In the genomic region with DNA sequence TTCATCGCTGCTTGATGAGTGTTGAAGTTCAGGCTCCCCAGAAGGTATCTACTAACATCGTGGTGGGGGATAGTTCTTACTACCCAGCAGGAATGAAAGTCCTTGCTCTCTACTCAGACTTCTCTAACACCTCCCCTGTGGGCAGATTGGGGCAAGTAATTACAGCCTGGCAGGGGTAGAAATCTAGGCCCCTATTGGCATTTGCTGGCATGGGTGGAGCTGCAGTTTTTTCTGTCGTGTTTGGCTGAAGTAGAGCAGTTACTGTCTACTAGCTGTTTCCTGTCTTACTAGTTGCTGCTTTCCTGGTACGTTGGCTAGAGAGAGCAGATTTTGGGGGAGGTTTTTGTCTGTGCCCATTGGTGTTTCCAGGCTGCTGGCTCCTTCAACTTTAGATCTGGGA, we compare ENCODE assay signal across 17 cellular contexts.
"Had no signal": no experiment of that assay in that cellular context is flagged by ENCODE, and none has a peak within 500 bp of the region (broad histone marks: within the 10 kb centered on the region; RNA-seq: fewer than 3 reads in every experiment).

No MANE protein-coding gene starts in this region.

- DNase-seq: activated gamma-delta T cell; aorta; erythroblast; foreskin keratinocyte; immature natural killer cell; lower lobe of right lung; naive B cell; ovary; right cardiac atrium; stimulated activated CD4-positive, alpha-beta T cell treated with anti-CD3 and anti-CD28 coated beads, Interleukin-1b, Interleukin-23, amount 100 ng/mL, for 48 hours; substantia nigra; thyroid gland had no signal

- ATAC-seq: activated CD4-positive, CD25-positive, alpha-beta regulatory T cell treated with anti-CD3 and anti-CD28 coated beads, Interleukin-2, amount 50 U/mL, for 24 hours; activated naive CD4-positive, alpha-beta T cell treated with anti-CD3 and anti-CD28 coated beads, Interleukin-2, amount 50 U/mL, for 72 hours; foreskin keratinocyte; left lobe of liver; lower lobe of right lung; right cardiac atrium had no signal

- H3K27me3 Mint-ChIP-seq: brain; naive B cell; stimulated activated naive CD8-positive, alpha-beta T cell treated with anti-CD3 and anti-CD28 coated beads, Interleukin-15, Interleukin-2, amounts not matched to agents 100 ng/mL and 50 ng/mL, for 24 hours had no signal

- H3K4me1 ChIP-seq: foreskin keratinocyte, lower lobe of right lung had no signal

- H3K4me3 Mint-ChIP-seq: brain; immature natural killer cell; naive B cell; stimulated activated naive CD8-positive, alpha-beta T cell treated with anti-CD3 and anti-CD28 coated beads, Interleukin-15, Interleukin-2, amounts not matched to agents 100 ng/mL and 50 ng/mL, for 24 hours had no signal

- H3K27ac Mint-ChIP-seq: stimulated activated naive CD8-positive, alpha-beta T cell treated with anti-CD3 and anti-CD28 coated beads, Interleukin-15, Interleukin-2, amounts not matched to agents 100 ng/mL and 50 ng/mL, for 24 hours had no signal

- H3K9me3 Mint-ChIP-seq: activated naive CD4-positive, alpha-beta T cell treated with anti-CD3 and anti-CD28 coated beads, Interleukin-2, amount 50 U/mL, for 72 hours; immature natural killer cell; stimulated activated naive CD8-positive, alpha-beta T cell treated with anti-CD3 and anti-CD28 coated beads, Interleukin-15, Interleukin-2, amounts not matched to agents 100 ng/mL and 50 ng/mL, for 24 hours had no signal

- H3K4me3 ChIP-seq: lower lobe of right lung, ovary, thyroid gland had no signal

- H3K27me3 ChIP-seq: foreskin keratinocyte, ovary, thyroid gland had no signal

- H3K36me3 ChIP-seq: ovary had no signal

- H3K9me3 ChIP-seq: lower lobe of right lung, ovary, thyroid gland had no signal

- H3K27ac ChIP-seq: foreskin keratinocyte, lower lobe of right lung, ovary had no signal

- H3K36me3 Mint-ChIP-seq: activated naive CD4-positive, alpha-beta T cell treated with anti-CD3 and anti-CD28 coated beads, Interleukin-2, amount 50 U/mL, for 72 hours had no signal
